13 cellular contexts compared by ENCODE assay signal in genomic region chr12:124569375-124570148, GRCh38. TPM values are rescaled to one million over a fixed set of nuclear protein-coding genes. Genes with fewer than 3 reads are reported as not detected.
DNase-seq lines count a peak whose midpoint lies in the region; ATAC-seq lines count a peak whose summit lies in the region.
"Had no signal": no experiment of that assay in that cellular context is flagged by ENCODE, and none has a peak within 500 bp of the region (broad histone marks: within the 10 kb centered on the region; RNA-seq: fewer than 3 reads in every experiment).

No MANE protein-coding gene starts in this region.

- DNase-seq in Daoy (ENCODE audit: low read depth) (peak; percentile 36), SK-N-DZ (ENCODE audit: low spot score) (peak; percentile 37), left cardiac atrium (peak; percentile 50), SHP77 treated with DMSO at 0.1 percent for 48 hours (lab: John Stamatoyannopoulos, UW) (no peak)
- no peak for DNase-seq in T-helper 2 cell treated with Interferon-gamma antibody and Interleukin-4, amounts not matched to agents 5 μg/mL and 100 μg/mL, for 36 hours (ENCODE audit: low spot score)
- DNase-seq: AML-193, NCI-H2029 had no signal

- H3K36me3 Mint-ChIP-seq in T-helper 2 cell treated with Interferon-gamma antibody and Interleukin-4, amounts not matched to agents 5 μg/mL and 100 μg/mL, for 36 hours (ENCODE audit: low read depth) = no peaks in the 10 kb centered on the region
- H3K36me3 Mint-ChIP-seq: activated naive CD4-positive, alpha-beta T cell treated with anti-CD3 and anti-CD28 coated beads, Interleukin-2, amount 50 U/mL, for 72 hours; memory B cell had no signal

- ATAC-seq in left cardiac atrium (no peak), GM19452 (IDR thresholded peaks at IDR 0.05; ENCODE audit: unreplicated experiment) (no peak), HG03196 (IDR thresholded peaks at IDR 0.05; ENCODE audit: unreplicated experiment) (no peak)

- H3K4me3 Mint-ChIP-seq in T-helper 2 cell treated with Interferon-gamma antibody and Interleukin-4, amounts not matched to agents 5 μg/mL and 100 μg/mL, for 36 hours = no peak overlapping the region

- no peaks in the 10 kb centered on the region for H3K27me3 Mint-ChIP-seq in T-helper 2 cell treated with Interferon-gamma antibody and Interleukin-4, amounts not matched to agents 5 μg/mL and 100 μg/mL, for 36 hours (ENCODE audit: low read depth)
- H3K27me3 Mint-ChIP-seq: memory B cell had no signal

- peaks cover 8% of the 10 kb centered on the region for H3K4me1 Mint-ChIP-seq in T-helper 2 cell treated with Interferon-gamma antibody and Interleukin-4, amounts not matched to agents 5 μg/mL and 100 μg/mL, for 36 hours (ENCODE audit: low read depth)

- H3K4me3 ChIP-seq in skin epidermis = no peak overlapping the region
- H3K4me3 ChIP-seq: thyroid gland had no signal

- peak overlapping the region in 18 of 21 experiments; percentile 13 to 91 (median 82) for H3K27ac ChIP-seq in skin epidermis

- H3K27ac Mint-ChIP-seq in T-helper 2 cell treated with Interferon-gamma antibody and Interleukin-4, amounts not matched to agents 5 μg/mL and 100 μg/mL, for 36 hours = no peak overlapping the region
- H3K27ac Mint-ChIP-seq: activated naive CD4-positive, alpha-beta T cell treated with anti-CD3 and anti-CD28 coated beads, Interleukin-2, amount 50 U/mL, for 72 hours had no signal

- intact Hi-C loops in left cardiac atrium (cut with DNase I) = loop anchor here (5.0 to 10.0 kb wide), 7 partner anchors 47 to 198 kb away; no protein-coding TSS in a partner anchor

- no peaks in the 10 kb centered on the region for H3K9me3 Mint-ChIP-seq in T-helper 2 cell treated with Interferon-gamma antibody and Interleukin-4, amounts not matched to agents 5 μg/mL and 100 μg/mL, for 36 hours
- H3K9me3 Mint-ChIP-seq: activated naive CD4-positive, alpha-beta T cell treated with anti-CD3 and anti-CD28 coated beads, Interleukin-2, amount 50 U/mL, for 72 hours; memory B cell had no signal

RNA-seq across cellular contexts. Expression of gene NCOR2, which starts 2.1 kb away (rescaled TPM):
- total RNA-seq in Daoy (2014; rRNA removed; shearing (Covaris generic)) = 29.8 and 57.9 TPM in 2 replicates
- 11.5 and 13.0 TPM in 2 replicates for polyA plus RNA-seq in SK-N-DZ (2014; cell fraction: cytosol; rRNA removed)
- 19.1 and 41.1 TPM in 2 replicates for polyA plus RNA-seq in SK-N-DZ (2014; cell fraction: nucleus; rRNA removed)
- total RNA-seq in left cardiac atrium = 100 to 1,000 TPM; 117 to 154 TPM

Comparison
In these comparisons a context has a peak if more than half of its experiments do, and no peak if none do; other contexts are left out.
1. DNase-seq: peak in Daoy (single experiment), SK-N-DZ (single experiment) and left cardiac atrium (single experiment); none in SHP77 treated with DMSO at 0.1 percent for 48 hours (single experiment) and T-helper 2 cell treated with Interferon-gamma antibody and Interleukin-4, amounts not matched to agents 5 μg/mL and 100 μg/mL, for 36 hours (single experiment).